19 cellular contexts compared by ENCODE assay signal in the genomic region with DNA sequence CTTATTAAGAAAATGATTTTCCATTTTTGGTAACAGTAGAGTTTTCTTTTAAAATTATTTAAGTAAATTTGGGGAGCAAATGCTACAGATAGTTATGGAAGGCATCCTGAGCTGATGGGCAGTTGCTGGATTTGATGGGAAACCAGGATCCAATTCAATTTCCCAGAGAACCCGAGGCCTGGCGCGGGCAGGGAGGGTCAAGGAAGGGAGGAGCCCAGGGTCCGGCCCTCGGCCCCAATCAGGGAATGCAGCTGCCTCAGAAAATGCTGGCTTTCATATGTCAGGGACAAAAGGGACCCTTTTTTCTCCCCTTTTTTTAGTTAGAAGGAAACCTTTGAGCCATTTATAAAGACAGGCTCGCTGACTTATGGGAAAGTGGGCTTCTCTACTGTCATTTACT. TPM values are rescaled to one million over a fixed set of nuclear protein-coding genes. Genes with fewer than 3 reads are reported as not detected.
"Had no signal": no experiment of that assay in that cellular context is flagged by ENCODE, and none has a peak within 500 bp of the region (broad histone marks: within the 10 kb centered on the region; RNA-seq: fewer than 3 reads in every experiment).

No MANE protein-coding gene starts in this region.

- ATAC-seq: lower lobe of right lung; naive thymus-derived CD4-positive, alpha-beta T cell had no signal

- H3K79me2 ChIP-seq: hepatocyte had no signal

- H3K27ac Mint-ChIP-seq: stimulated activated naive CD8-positive, alpha-beta T cell treated with anti-CD3 and anti-CD28 coated beads, Interleukin-15, Interleukin-2, amounts not matched to agents 100 ng/mL and 50 ng/mL, for 24 hours had no signal

- DNase-seq: activated naive CD4-positive, alpha-beta T cell; activated T-cell treated with anti-CD3 and anti-CD28 coated beads, Interleukin-2, amount 50 U/mL, for 4 hours; aorta; effector CD8-positive, alpha-beta T cell; kidney glomerular epithelial cell; lower lobe of right lung; occipital lobe; stimulated activated CD4-positive, alpha-beta T cell treated with anti-CD3 and anti-CD28 coated beads, Interleukin-4, amount 100 ng/mL, for 1 hour; stimulated activated CD8-positive, alpha-beta memory T cell treated with anti-CD3 and anti-CD28 coated beads, Interleukin-4, amount 100 ng/mL, for 48 hours; T-helper 2 cell; testis had no signal

- H3K4me3 Mint-ChIP-seq: activated T-cell treated with anti-CD3 and anti-CD28 coated beads, Interleukin-2, amount 50 U/mL, for 4 hours; stimulated activated naive CD8-positive, alpha-beta T cell treated with anti-CD3 and anti-CD28 coated beads, Interleukin-15, Interleukin-2, amounts not matched to agents 100 ng/mL and 50 ng/mL, for 24 hours had no signal

- H3K9me3 ChIP-seq: breast epithelium, lower lobe of right lung, testis had no signal

- H3K36me3 Mint-ChIP-seq: naive thymus-derived CD4-positive, alpha-beta T cell had no signal

- FAIRE-seq: colon had no signal

- H2AFZ ChIP-seq: hepatocyte had no signal

- H3K4me3 ChIP-seq: breast epithelium, hepatocyte, lower lobe of right lung, testis had no signal

- H3K27ac ChIP-seq: breast epithelium, hepatocyte, lower lobe of right lung, testis had no signal

- H3K4me2 ChIP-seq: hepatocyte had no signal

- H3K27me3 ChIP-seq: hepatocyte, testis had no signal

- H3K27me3 Mint-ChIP-seq: stimulated activated naive CD8-positive, alpha-beta T cell treated with anti-CD3 and anti-CD28 coated beads, Interleukin-15, Interleukin-2, amounts not matched to agents 100 ng/mL and 50 ng/mL, for 24 hours had no signal

- H3K4me1 ChIP-seq: breast epithelium, testis had no signal

- H3K9me3 Mint-ChIP-seq: activated T-cell treated with anti-CD3 and anti-CD28 coated beads, Interleukin-2, amount 50 U/mL, for 4 hours; stimulated activated naive CD8-positive, alpha-beta T cell treated with anti-CD3 and anti-CD28 coated beads, Interleukin-15, Interleukin-2, amounts not matched to agents 100 ng/mL and 50 ng/mL, for 24 hours had no signal

- H3K36me3 ChIP-seq: breast epithelium, lower lobe of right lung had no signal

RNA-seq across cellular contexts. Expression of gene CTCFL, which starts 42.1 kb away (rescaled TPM):
- total RNA-seq: aorta; breast epithelium; hepatocyte; lower lobe of right lung; mononuclear cell; naive thymus-derived CD4-positive, alpha-beta T cell; occipital lobe; pulmonary artery endothelial cell; urinary bladder had no signal
